In the genomic region with DNA sequence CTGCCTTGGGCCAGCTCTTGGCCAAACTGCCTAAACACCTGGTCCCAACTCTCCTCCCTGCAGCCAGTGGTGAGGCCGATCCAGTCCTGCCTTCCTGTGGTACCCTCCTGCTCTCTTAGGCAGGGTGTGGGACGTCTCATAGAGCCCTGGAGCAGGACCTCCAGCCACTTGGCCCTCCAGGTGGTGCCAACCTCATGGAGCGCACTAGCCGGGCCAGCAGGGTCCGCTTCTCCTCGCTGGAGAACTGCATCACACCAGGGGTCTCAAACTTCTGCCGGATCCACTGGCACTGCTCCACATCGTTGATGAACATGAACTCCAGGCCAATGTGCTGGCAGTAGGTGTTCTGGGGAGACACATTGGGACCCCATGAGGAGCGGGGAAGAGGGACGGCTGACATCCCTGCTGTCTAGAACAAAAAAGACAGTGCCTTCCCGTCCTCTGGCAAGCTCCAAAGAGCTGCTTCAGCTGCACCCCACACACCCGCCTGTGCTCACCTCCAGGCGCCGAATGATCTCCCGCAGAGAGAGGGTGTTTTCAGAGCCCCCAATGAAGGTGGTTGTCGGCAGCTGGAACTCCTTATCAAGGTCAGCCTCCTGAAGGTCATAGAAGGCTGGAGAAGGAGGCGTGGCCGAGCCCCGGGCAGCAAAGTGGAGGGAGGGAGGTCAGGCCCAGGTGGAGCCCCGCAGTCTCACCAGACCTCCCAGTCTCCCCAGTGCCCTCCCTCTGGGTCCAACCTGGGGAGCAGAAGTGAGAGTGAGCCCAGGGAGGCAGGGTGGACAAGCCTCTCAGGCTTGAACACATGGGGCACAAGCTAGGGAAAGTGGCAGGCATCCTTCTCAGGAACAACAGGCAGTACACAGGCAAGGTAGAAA, we compare ENCODE assay signal across 22 cellular contexts. TPM values are rescaled to one million over a fixed set of nuclear protein-coding genes. Genes with fewer than 3 reads are reported as not detected.
"Had no signal": no experiment of that assay in that cellular context is flagged by ENCODE, and none has a peak within 500 bp of the region (broad histone marks: within the 10 kb centered on the region; RNA-seq: fewer than 3 reads in every experiment).

No MANE protein-coding gene starts in this region.

- H3K4me3 Mint-ChIP-seq: activated naive CD8-positive, alpha-beta T cell treated with anti-CD3 and anti-CD28 coated beads for 36 hours; activated T-cell treated with anti-CD3 and anti-CD28 coated beads, Interleukin-2, amount 50 U/mL, for 4 hours; memory B cell; nephron; stimulated activated memory B cell treated with anti-CD40 and anti-IgM and Interleukin-4, amounts not matched to agents 10 μg/mL and 1 μg/mL and 100 μg/mL, for 72 hours; T-cell; type B pancreatic cell had no signal

- H3K4me1 Mint-ChIP-seq: activated naive CD8-positive, alpha-beta T cell treated with anti-CD3 and anti-CD28 coated beads for 36 hours; nephron; stimulated activated memory B cell treated with anti-CD40 and anti-IgM and Interleukin-4, amounts not matched to agents 10 μg/mL and 1 μg/mL and 100 μg/mL, for 72 hours; T-cell had no signal

- H3K9me3 Mint-ChIP-seq: activated naive CD8-positive, alpha-beta T cell treated with anti-CD3 and anti-CD28 coated beads for 36 hours; activated T-cell treated with anti-CD3 and anti-CD28 coated beads, Interleukin-2, amount 50 U/mL, for 4 hours; activated T-helper 2 cell treated with anti-CD3 and anti-CD28 coated beads, Interferon-gamma antibody, Interleukin-2, Interleukin-4, amounts not matched to agents 10 μg/mL and 5 μg/mL and 100 μg/mL, durations not matched to agents 14 hours and 24 hours and 36 hours; memory B cell; nephron; stimulated activated memory B cell treated with anti-CD40 and anti-IgM and Interleukin-4, amounts not matched to agents 10 μg/mL and 1 μg/mL and 100 μg/mL, for 72 hours; T-cell; type B pancreatic cell had no signal

- H3K36me3 ChIP-seq: breast epithelium, thoracic aorta, vagina, WERI-Rb-1 had no signal

- H3K4me1 ChIP-seq: breast epithelium, vagina had no signal

- H3K27me3 ChIP-seq: breast epithelium, right lobe of liver, vagina had no signal

- DNase-seq: activated CD8-positive, alpha-beta memory T cell treated with anti-CD3 and anti-CD28 coated beads, Interleukin-2, amount 50 U/mL, for 48 hours; activated naive CD4-positive, alpha-beta T cell; activated naive CD8-positive, alpha-beta T cell treated with anti-CD3 and anti-CD28 coated beads for 36 hours; activated T-cell treated with anti-CD3 and anti-CD28 coated beads, Interleukin-2, amount 50 U/mL, for 4 hours; effector CD4-positive, alpha-beta T cell; hippocampal formation; left cardiac atrium; right lobe of liver; small intestine; stimulated activated CD4-positive, alpha-beta T cell treated with anti-CD3 and anti-CD28 coated beads, Interleukin-15, amount 100 ng/mL, for 24 hours; T-cell; WERI-Rb-1 had no signal

- H3K27ac Mint-ChIP-seq: activated naive CD8-positive, alpha-beta T cell treated with anti-CD3 and anti-CD28 coated beads for 36 hours; activated T-helper 2 cell treated with anti-CD3 and anti-CD28 coated beads, Interferon-gamma antibody, Interleukin-2, Interleukin-4, amounts not matched to agents 10 μg/mL and 5 μg/mL and 100 μg/mL, durations not matched to agents 14 hours and 24 hours and 36 hours; memory B cell; nephron; stimulated activated memory B cell treated with anti-CD40 and anti-IgM and Interleukin-4, amounts not matched to agents 10 μg/mL and 1 μg/mL and 100 μg/mL, for 72 hours; T-cell; type B pancreatic cell had no signal

- ATAC-seq: activated T-cell treated with anti-CD3 and anti-CD28 coated beads, Interleukin-2, amount 50 U/mL, for 4 hours; esophagus mucosa; left cardiac atrium; right lobe of liver; stimulated activated memory B cell treated with anti-CD40 and anti-IgM and Interleukin-4, amounts not matched to agents 10 μg/mL and 1 μg/mL and 100 μg/mL, for 72 hours; T-cell had no signal

- H3K4me3 ChIP-seq: breast epithelium, right lobe of liver, thoracic aorta, vagina had no signal

- H3K9me3 ChIP-seq: breast epithelium, right lobe of liver, thoracic aorta, vagina had no signal

- H3K27me3 Mint-ChIP-seq: activated naive CD8-positive, alpha-beta T cell treated with anti-CD3 and anti-CD28 coated beads for 36 hours; type B pancreatic cell had no signal

- H3K27ac ChIP-seq: breast epithelium, right lobe of liver, thoracic aorta, vagina, WERI-Rb-1 had no signal

RNA-seq across cellular contexts. Expression of a gene that starts 10.2 kb away (rescaled TPM):
- total RNA-seq: breast epithelium, mononuclear cell, thoracic aorta had no signal
